11 cellular contexts compared by ENCODE assay signal in genomic region chr13:91135949-91136348, GRCh38.
DNase-seq lines count a peak whose midpoint lies in the region; TF ChIP-seq lines count a peak whose summit lies in the region.
"Had no signal": no experiment of that assay in that cellular context is flagged by ENCODE, and none has a peak within 500 bp of the region (broad histone marks: within the 10 kb centered on the region; RNA-seq: fewer than 3 reads in every experiment).

No MANE protein-coding gene starts in this region.

- intact Hi-C loops in posterior cingulate gyrus (cut with DNase I), result loop anchor here (2.0 kb wide), 1 partner anchor 111 kb away; no protein-coding TSS in a partner anchor

- H3K9ac ChIP-seq in SK-N-SH, result no peak overlapping the region

- DNase-seq in GDM1 (lab: John Stamatoyannopoulos, UW) (peak; percentile 14), SK-N-SH (no peak), left kidney (ENCODE audit: low read depth, low spot score) (peak; percentile 84), renal cortical epithelial cell (ENCODE audit: low read depth) (peak; percentile 79), posterior cingulate gyrus (no peak), NCI-H1105 (lab: John Stamatoyannopoulos, UW) (no peak), NOMO-1 treated with dmso at 0.1 percent for 144 hours (lab: John Stamatoyannopoulos, UW; ENCODE audit: unreplicated experiment) (no peak)
- DNase-seq: BE2C; CD8-positive, alpha-beta T cell; NCI-H1694; SHP77 treated with DMSO at 0.1 percent for 48 hours had no signal

- peak overlapping the region in 1 of 2 experiments; percentile 43; a peak in 1 of 4 replicates for H3K27ac ChIP-seq in SK-N-SH (ENCODE audit: low read depth in 2 of 2, low read length in 1 of 2)

- TF ChIP-seq CTCF in SK-N-SH (IDR thresholded peaks at IDR 0.05), result no peak

- H4K20me1 ChIP-seq in SK-N-SH (ENCODE audit: insufficient read depth), result no peaks in the 10 kb centered on the region

- H3K4me3 ChIP-seq in SK-N-SH (ENCODE audit: low read depth in 2 of 2, low read length in 1 of 2), result no peak overlapping the region

- H3K9me2 ChIP-seq in SK-N-SH, result no peaks in the 10 kb centered on the region

- H3F3A ChIP-seq in SK-N-SH (replicated peaks; ENCODE audit: insufficient read depth), result no peaks in the 10 kb centered on the region

- no peaks in the 10 kb centered on the region for H3K27me3 ChIP-seq in SK-N-SH (ENCODE audit: insufficient read depth)
- H3K27me3 ChIP-seq: BE2C had no signal

- no peak for TF ChIP-seq RAD21 in SK-N-SH (IDR thresholded peaks at IDR 0.05; ENCODE audit: low read length)

- no peak for TF ChIP-seq EP300 in SK-N-SH (IDR thresholded peaks at IDR 0.05; ENCODE audit: borderline replicate concordance in 1 of 2, low read depth in 1 of 2, low read length in 1 of 2)

- POLR2A ChIA-PET in SK-N-SH (lab: Yijun Ruan, JAX), result no interaction called here

- no peak overlapping the region for H3K4me2 ChIP-seq in SK-N-SH

- H2AFZ ChIP-seq in SK-N-SH (ENCODE audit: low read depth), result no peak overlapping the region

- H3K9me3 ChIP-seq in SK-N-SH, result no peaks in the 10 kb centered on the region
- H3K9me3 ChIP-seq: BE2C had no signal

- CTCF ChIA-PET in SK-N-SH (lab: Yijun Ruan, JAX), result interaction anchor here (1.0 to 6.4 kb wide), 6 partner anchors 10 to 112 kb away, joined by 3 to 79 read pairs (median 14); no protein-coding TSS in a partner anchor

- H3K36me3 ChIP-seq in SK-N-SH (replicated peaks in 1 of 2; ENCODE audit: control insufficient read depth in 1 of 2, insufficient read depth in 2 of 2, low read length in 1 of 2), result no peaks in the 10 kb centered on the region
- H3K36me3 ChIP-seq: BE2C had no signal

- H3K4me1 ChIP-seq in SK-N-SH (ENCODE audit: control insufficient read depth in 1 of 2, insufficient read depth in 2 of 2, low read depth in 1 of 2, low read length in 1 of 2), result peaks cover 0 to 2% of the 10 kb centered on the region in 2 experiments; a peak in 2 of 4 replicates
- H3K4me1 ChIP-seq: BE2C had no signal

- H3K79me2 ChIP-seq in SK-N-SH (ENCODE audit: insufficient read depth), result no peaks in the 10 kb centered on the region

TF ChIP-seq in SK-N-SH, 30 proteins besides CTCF, POLR2A, EP300 and RAD21:
- TF ChIP-seq PBX3 (IDR thresholded peaks at IDR 0.05) (0 out of 2 replicates have a peak, but pooled peaks have one; percentile 40), ELF1 (IDR thresholded peaks at IDR 0.05) (no peak), SMC3 (IDR thresholded peaks at IDR 0.05; ENCODE audit: low read depth, low read length) (no peak), MAX (IDR thresholded peaks at IDR 0.05; ENCODE audit: low read depth) (no peak), USF2 (IDR thresholded peaks at IDR 0.05; ENCODE audit: borderline replicate concordance, low read depth, low read length) (no peak)

Comparison
In these comparisons a context has a peak if more than half of its experiments do, and no peak if none do; other contexts are left out.
1. DNase-seq: peak in GDM1 (single experiment), left kidney (single experiment) and renal cortical epithelial cell (single experiment); none in SK-N-SH (single experiment), posterior cingulate gyrus (0 of 10), NCI-H1105 (single experiment) and NOMO-1 treated with dmso at 0.1 percent for 144 hours (single experiment).